Comparison of ENCODE assay signal across 10 cellular contexts in genomic region chr3:119675188-119675874, GRCh38. TPM values are rescaled to one million over a fixed set of nuclear protein-coding genes. Genes with fewer than 3 reads are reported as not detected.
DNase-seq lines count a peak whose midpoint lies in the region; FAIRE-seq and TF ChIP-seq lines count a peak whose summit lies in the region.
"Had no signal": no experiment of that assay in that cellular context is flagged by ENCODE, and none has a peak within 500 bp of the region (broad histone marks: within the 10 kb centered on the region; RNA-seq: fewer than 3 reads in every experiment).

No MANE protein-coding gene starts in this region.

- no peaks in the 10 kb centered on the region for H3K36me3 ChIP-seq in breast epithelium
- H3K36me3 ChIP-seq in kidney (ENCODE audit: control insufficient read depth in 1 of 2, insufficient read depth in 2 of 2, low read length in 2 of 2) = peaks cover 2 to 20% of the 10 kb centered on the region in 2 donors
- peaks cover 7 to 12% of the 10 kb centered on the region in 2 donors for H3K36me3 ChIP-seq in stomach smooth muscle (ENCODE audit: control insufficient read depth in 2 of 2, insufficient read depth in 2 of 2, low read length in 2 of 2)
- no peaks in the 10 kb centered on the region for H3K36me3 ChIP-seq in testis (ENCODE audit: low read depth, missing control alignments)

- CTCF ChIA-PET in MCF 10A (lab: Yijun Ruan, JAX) = interaction anchor here (0.5 to 1.1 kb wide), 6 partner anchors 11 to 989 kb away, joined by 3 to 5 read pairs (median 3); no protein-coding TSS in a partner anchor
- CTCF ChIA-PET in activated CD4-positive, alpha-beta memory T cell treated with anti-CD3 and anti-CD28 coated beads for 36 hours (lab: Charles Lee) = interaction anchor here (1.1 to 1.5 kb wide), 2 partner anchors 38 to 76 kb away, joined by 4 to 7 read pairs; no protein-coding TSS in a partner anchor

- peaks cover 48% of the 10 kb centered on the region for H3K36me3 Mint-ChIP-seq in MCF 10A (ENCODE audit: insufficient read depth, unreplicated experiment)
- H3K36me3 Mint-ChIP-seq in activated CD4-positive, alpha-beta memory T cell treated with anti-CD3 and anti-CD28 coated beads for 36 hours = peaks cover 34% of the 10 kb centered on the region

- H3K27me3 Mint-ChIP-seq in MCF 10A (ENCODE audit: insufficient read depth, unreplicated experiment) = no peaks in the 10 kb centered on the region
- no peaks in the 10 kb centered on the region for H3K27me3 Mint-ChIP-seq in activated CD4-positive, alpha-beta memory T cell treated with anti-CD3 and anti-CD28 coated beads for 36 hours

- no peaks in the 10 kb centered on the region for H3K9me3 Mint-ChIP-seq in MCF 10A (ENCODE audit: unreplicated experiment)
- no peaks in the 10 kb centered on the region for H3K9me3 Mint-ChIP-seq in activated CD4-positive, alpha-beta memory T cell treated with anti-CD3 and anti-CD28 coated beads for 36 hours

- peak overlapping the region; percentile 91 for H3K27ac Mint-ChIP-seq in MCF 10A (ENCODE audit: low read depth, unreplicated experiment)
- H3K27ac Mint-ChIP-seq in activated CD4-positive, alpha-beta memory T cell treated with anti-CD3 and anti-CD28 coated beads for 36 hours = peak overlapping the region; percentile 91

- no peaks in the 10 kb centered on the region for H3K27me3 ChIP-seq in breast epithelium
- H3K27me3 ChIP-seq in stomach smooth muscle (ENCODE audit: control insufficient read depth in 1 of 2, insufficient read depth in 2 of 2, low read length in 2 of 2) = no peaks in the 10 kb centered on the region
- no peaks in the 10 kb centered on the region for H3K27me3 ChIP-seq in testis

- 67 to 69% methylated on average over 5 of the region's 5 CpGs for WGBS in testis, 2 donors

- H3K9me3 ChIP-seq in breast epithelium = no peaks in the 10 kb centered on the region
- H3K9me3 ChIP-seq in kidney (ENCODE audit: control insufficient read depth in 1 of 2, low read length in 2 of 2) = no peaks in the 10 kb centered on the region
- no peaks in the 10 kb centered on the region for H3K9me3 ChIP-seq in stomach smooth muscle (ENCODE audit: control insufficient read depth in 2 of 2, low read length in 2 of 2)
- H3K9me3 ChIP-seq in testis = no peaks in the 10 kb centered on the region

- peak overlapping the region in 1 of 3 donors; percentile 83 for H3K4me3 ChIP-seq in breast epithelium
- H3K4me3 ChIP-seq in kidney (ENCODE audit: low read length in 2 of 2) = peak overlapping the region; percentile 85 to 97
- H3K4me3 ChIP-seq in stomach smooth muscle (ENCODE audit: low read length in 2 of 2) = peak overlapping the region; percentile 72 to 84
- H3K4me3 ChIP-seq in testis = no peak overlapping the region

- TF ChIP-seq CTCF in MCF 10A (IDR thresholded peaks at IDR 0.05; ENCODE audit: unreplicated experiment) = no peak
- TF ChIP-seq CTCF in breast epithelium (IDR thresholded peaks at IDR 0.05) = no peak
- no peak for TF ChIP-seq CTCF in kidney (IDR thresholded peaks at IDR 0.05; ENCODE audit: borderline replicate concordance, extremely low read depth, insufficient read depth)
- no peak for TF ChIP-seq CTCF in testis (IDR thresholded peaks at IDR 0.05)

- POLR2A ChIA-PET in MCF 10A (lab: Yijun Ruan, JAX) = interaction anchor here (0.6 to 4.6 kb wide), 8 partner anchors 11 to 893 kb away, joined by 3 to 59 read pairs (median 9); partner anchors contain the start of genes B4GALT4, TIMMDC1 and TMEM39A
- POLR2A ChIA-PET in activated CD4-positive, alpha-beta memory T cell treated with anti-CD3 and anti-CD28 coated beads for 36 hours (lab: Charles Lee) = interaction anchor here (0.6 to 2.0 kb wide), 4 partner anchors 44 to 212 kb away, joined by 5 to 15 read pairs (median 11); partner anchors contain the start of gene TMEM39A

- no peak for FAIRE-seq in kidney (lab: Jason Lieb, UNC)

- H3K4me1 Mint-ChIP-seq in MCF 10A (ENCODE audit: insufficient read depth, unreplicated experiment) = peaks cover 8% of the 10 kb centered on the region
- H3K4me1 Mint-ChIP-seq in activated CD4-positive, alpha-beta memory T cell treated with anti-CD3 and anti-CD28 coated beads for 36 hours (ENCODE audit: low read depth) = peaks cover 38% of the 10 kb centered on the region

- TF ChIP-seq POLR2A in breast epithelium (IDR thresholded peaks at IDR 0.05) (no peak), testis (IDR thresholded peaks at IDR 0.05) (no peak)

- BruUV-seq in MCF 10A (replicated peaks; lab: Mats Ljungman, UMichigan) = no TSS peak

- peak overlapping the region; percentile 79 for H3K4me3 Mint-ChIP-seq in MCF 10A (ENCODE audit: unreplicated experiment)
- H3K4me3 Mint-ChIP-seq in activated CD4-positive, alpha-beta memory T cell treated with anti-CD3 and anti-CD28 coated beads for 36 hours = peak overlapping the region; percentile 95

- H3K27ac ChIP-seq in breast epithelium (peak overlapping the region in 1 of 2 donors; percentile 95), kidney (ENCODE audit: low read depth in 2 of 2, low read length in 2 of 2) (peak overlapping the region in 1 of 2 donors; percentile 88), stomach smooth muscle (ENCODE audit: low read length) (no peak overlapping the region), testis (peak overlapping the region in 1 of 2 donors; percentile 95)

- H3K9ac ChIP-seq in kidney (ENCODE audit: low read length in 2 of 2) (peak overlapping the region in 1 of 2 donors; percentile 81), stomach smooth muscle (ENCODE audit: low read length in 2 of 2) (no peak overlapping the region)

- H3K4me1 ChIP-seq in breast epithelium (peaks cover 0 to 10% of the 10 kb centered on the region in 2 donors), kidney (ENCODE audit: control insufficient read depth in 1 of 2, insufficient read depth in 1 of 2, low read depth in 1 of 2, low read length in 2 of 2) (peaks cover 8 to 11% of the 10 kb centered on the region in 2 donors), stomach smooth muscle (ENCODE audit: control insufficient read depth, insufficient read depth, low read length) (peaks cover 5% of the 10 kb centered on the region), testis (peaks cover 10% of the 10 kb centered on the region)

- DNase-seq in MCF 10A (ENCODE audit: unreplicated experiment) (no peak), breast epithelium (ENCODE audit: low spot score in 2 of 2) (no peak), kidney (no peak), kidney glomerular epithelial cell (lab: John Stamatoyannopoulos, UW) (no peak), NCI-H128 (lab: John Stamatoyannopoulos, UW; ENCODE audit: unreplicated experiment) (no peak), testis (no peak)
- no peak for DNase-seq in activated CD4-positive, alpha-beta memory T cell treated with anti-CD3 and anti-CD28 coated beads for 36 hours
- DNase-seq: activated CD8-positive, alpha-beta memory T cell treated with anti-CD3 and anti-CD28 coated beads, Interleukin-2, amount 50 U/mL, for 4 hours; C1 segment of cervical spinal cord had no signal

- intact Hi-C loops in MCF 10A (cut with micrococcal nuclease) = loop anchor here (10.0 kb wide), 2 partner anchors 151 to 181 kb away; partner anchors contain the start of gene TIMMDC1
- intact Hi-C loops in breast epithelium (cut with DNase I; ENCODE audit: low total_unique reads) = no loop called here
- intact Hi-C loops in activated CD4-positive, alpha-beta memory T cell treated with anti-CD3 and anti-CD28 coated beads for 36 hours (cut with micrococcal nuclease) = no loop called here
- intact Hi-C loops in kidney (cut with DNase I) = no loop called here
- intact Hi-C loops in testis (cut with DNase I; ENCODE audit: low total_unique reads) = no loop called here

RNA-seq across cellular contexts. Expression of gene COX17, which starts 1.9 kb away (rescaled TPM):
- total RNA-seq in MCF 10A (2022) (47.9 and 55.4 TPM in 2 replicates), breast epithelium (10 to 100 TPM; 26.7 to 42.6 (median 33.4) TPM), kidney (46.4 TPM), testis (10 to 100 TPM; 35.4 to 39.1 TPM)
- total RNA-seq in activated CD4-positive, alpha-beta memory T cell treated with anti-CD3 and anti-CD28 coated beads for 36 hours = 100 to 1,000 TPM; 108 to 112 TPM
- polyA plus RNA-seq in kidney (ENCODE audit: insufficient read depth, low read depth, low replicate concordance) (218 TPM), testis (ENCODE audit: insufficient read depth, low read depth, low replicate concordance) (81.7 TPM)

RNA-seq across cellular contexts. Expression of gene POPDC2, which starts 14.9 kb away (rescaled TPM):
- 0.91 and 0.93 TPM in 2 replicates for total RNA-seq in MCF 10A (2022)
- total RNA-seq in breast epithelium = 1 to 10 TPM; 1.1 to 7.9 (median 6.9) TPM
- total RNA-seq in activated CD4-positive, alpha-beta memory T cell treated with anti-CD3 and anti-CD28 coated beads for 36 hours = 1 to 10 TPM; 2.1 to 2.3 TPM
- 3.2 TPM for total RNA-seq in kidney
- 7.3 TPM for polyA plus RNA-seq in kidney (ENCODE audit: insufficient read depth, low read depth, low replicate concordance)
- total RNA-seq in testis = 1 to 10 TPM; 4.1 to 5.7 TPM
- polyA plus RNA-seq in testis (ENCODE audit: insufficient read depth, low read depth, low replicate concordance) = 8.0 TPM

RNA-seq across cellular contexts. Expression of gene CFAP91, which starts 27.5 kb away (rescaled TPM):
- total RNA-seq in MCF 10A (2022) (not detected in 2 replicates), breast epithelium (10 to 100 TPM in 2 of 3 donors, 1 to 10 TPM in 1; 4.3 to 25.2 (median 24.6) TPM), kidney (14.1 TPM), testis (10 to 100 TPM; 28.3 to 47.6 TPM)
- under 1 TPM; 0.29 to 0.31 TPM for total RNA-seq in activated CD4-positive, alpha-beta memory T cell treated with anti-CD3 and anti-CD28 coated beads for 36 hours
- polyA plus RNA-seq in kidney (ENCODE audit: insufficient read depth, low read depth, low replicate concordance) (4.7 TPM), testis (ENCODE audit: insufficient read depth, low read depth, low replicate concordance) (58.0 TPM)

Comparison
In these comparisons a context has a peak if more than half of its experiments do, and no peak if none do; other contexts are left out.
1. H3K4me3 ChIP-seq: peak in kidney (2 of 2) and stomach smooth muscle (2 of 2); none in testis (0 of 2).